Comparison of ENCODE assay signal across 9 cellular contexts in the genomic region with DNA sequence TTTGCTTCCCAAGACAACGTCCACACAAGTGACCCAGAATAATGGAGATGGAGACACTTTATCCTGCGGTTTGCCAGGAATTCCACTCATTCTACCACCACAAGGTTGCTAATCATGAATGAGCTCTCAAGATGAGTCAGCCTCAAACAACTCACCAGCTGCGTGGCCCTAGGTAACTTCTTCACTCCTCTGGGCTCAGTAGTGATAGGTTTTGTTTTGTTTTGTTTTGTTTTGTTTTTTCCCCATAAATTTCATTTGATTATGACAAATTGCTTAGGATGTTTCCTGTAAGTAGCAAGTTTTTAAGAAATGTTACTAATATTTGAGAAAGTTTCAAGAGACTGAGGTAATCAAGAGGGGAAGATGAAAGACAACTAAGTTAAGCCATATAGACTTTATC.
A peak's percentile ranks its signal among the peaks of the same experiment; 100 is the strongest.
DNase-seq lines count a peak whose midpoint lies in the region; ATAC-seq and TF ChIP-seq lines count a peak whose summit lies in the region.
"Had no signal": no experiment of that assay in that cellular context is flagged by ENCODE, and none has a peak within 500 bp of the region (broad histone marks: within the 10 kb centered on the region; RNA-seq: fewer than 3 reads in every experiment).

No MANE protein-coding gene starts in this region.

- H3K27me3 Mint-ChIP-seq in CD8-positive, alpha-beta T cell (ENCODE audit: low read depth), result no peaks in the 10 kb centered on the region

- peaks cover 12% of the 10 kb centered on the region for H3K9me3 ChIP-seq in left ventricle myocardium inferior (replicated peaks)
- no peaks in the 10 kb centered on the region for H3K9me3 ChIP-seq in fibroblast of lung (ENCODE audit: control insufficient read depth, insufficient read depth, low read depth, low read length)
- H3K9me3 ChIP-seq in CD8-positive, alpha-beta T cell (ENCODE audit: low read length), result no peaks in the 10 kb centered on the region

- peak; percentile 33 to 87 for ATAC-seq in left cardiac atrium
- ATAC-seq in stimulated activated naive CD8-positive, alpha-beta T cell treated with anti-CD3 and anti-CD28 coated beads, Interleukin-15, Interleukin-2, amounts not matched to agents 100 U/mL and 50 U/mL, for 24 hours, result no peak
- ATAC-seq in CD8-positive, alpha-beta T cell, result no peak

- H3K4me3 ChIP-seq in left ventricle myocardium inferior, result no peak overlapping the region
- no peak overlapping the region for H3K4me3 ChIP-seq in fibroblast of lung (replicated peaks in 1 of 4; ENCODE audit: control extremely low read depth in 1 of 4, insufficient read depth in 1 of 4, low read depth in 3 of 4, low read length in 4 of 4)
- H3K4me3 ChIP-seq in CD8-positive, alpha-beta T cell (ENCODE audit: low read depth, low read length), result no peak overlapping the region
- H3K4me3 ChIP-seq: esophagus squamous epithelium had no signal

- no peaks in the 10 kb centered on the region for H3K36me3 Mint-ChIP-seq in CD8-positive, alpha-beta T cell

- H3K4me1 Mint-ChIP-seq in CD8-positive, alpha-beta T cell (ENCODE audit: low read depth), result no peaks in the 10 kb centered on the region

- intact Hi-C loops in left cardiac atrium (cut with DNase I), result no loop called here
- intact Hi-C loops in left ventricle myocardium inferior (cut with micrococcal nuclease), result loop anchor here (10.0 kb wide), 1 partner anchor 96 kb away; no protein-coding TSS in a partner anchor
- intact Hi-C loops in posterior cingulate gyrus (cut with DNase I), result loop anchor here (5.0 kb wide), 1 partner anchor 109 kb away; no protein-coding TSS in a partner anchor
- intact Hi-C loops in CD8-positive, alpha-beta T cell (cut with DNase I, micrococcal nuclease), result loop anchor here in 1 of 2 experiments (10.0 kb wide), 1 partner anchor 106 kb away; no protein-coding TSS in a partner anchor

- H3K36me3 ChIP-seq in left ventricle myocardium inferior (no peaks in the 10 kb centered on the region), fibroblast of lung (ENCODE audit: control insufficient read depth, insufficient read depth, low read length) (no peaks in the 10 kb centered on the region)
- H3K36me3 ChIP-seq in CD8-positive, alpha-beta T cell (ENCODE audit: insufficient read depth, low read length), result no peaks in the 10 kb centered on the region
- H3K36me3 ChIP-seq: esophagus squamous epithelium had no signal

- no peak overlapping the region for H3K4me3 Mint-ChIP-seq in CD8-positive, alpha-beta T cell

- TF ChIP-seq CTCF in left ventricle myocardium inferior (IDR thresholded peaks at IDR 0.05; ENCODE audit: borderline replicate concordance), result no peak
- TF ChIP-seq CTCF in fibroblast of lung (conservative IDR thresholded peaks at IDR 0.05 in 1 of 2, IDR thresholded peaks at IDR 0.05 in 1 of 2; ENCODE audit: low read depth in 1 of 2, low read length in 2 of 2), result no peak
- TF ChIP-seq CTCF in CD8-positive, alpha-beta T cell (IDR thresholded peaks at IDR 0.05), result no peak

- peaks cover 2% of the 10 kb centered on the region for H3K9me3 Mint-ChIP-seq in CD8-positive, alpha-beta T cell

- DNase-seq in left cardiac atrium (no peak), left ventricle myocardium inferior (no peak), NCI-H2107 treated with DMSO at 0.1 percent for 48 hours (lab: John Stamatoyannopoulos, UW; ENCODE audit: unreplicated experiment) (peak; percentile 29), fibroblast of lung (ENCODE audit: low read depth in 2 of 2) (peak; percentile 79 to 99), posterior cingulate gyrus (no peak)
- no peak for DNase-seq in stimulated activated naive CD8-positive, alpha-beta T cell treated with anti-CD3 and anti-CD28 coated beads, Interleukin-15, Interleukin-2, amounts not matched to agents 100 U/mL and 50 U/mL, for 24 hours
- no peak for DNase-seq in stimulated activated CD4-positive, alpha-beta T cell treated with anti-CD3 and anti-CD28 coated beads, Interleukin-4, amount 100 ng/mL, for 1 hour
- DNase-seq in CD8-positive, alpha-beta T cell, result no peak
- DNase-seq: esophagus squamous epithelium had no signal

- H3K4me1 ChIP-seq in left ventricle myocardium inferior (peaks cover 28% of the 10 kb centered on the region), fibroblast of lung (ENCODE audit: control insufficient read depth, extremely low read depth, insufficient read depth, low read length) (peaks cover 12% of the 10 kb centered on the region)
- H3K4me1 ChIP-seq in CD8-positive, alpha-beta T cell (ENCODE audit: insufficient read depth, low read length), result no peaks in the 10 kb centered on the region

- H2AFZ ChIP-seq in fibroblast of lung (ENCODE audit: low read length), result no peak overlapping the region

- H3K9ac ChIP-seq in fibroblast of lung (ENCODE audit: insufficient read depth, low read length), result no peak overlapping the region

- H3K27me3 ChIP-seq in left ventricle myocardium inferior (ENCODE audit: low read depth) (no peaks in the 10 kb centered on the region), fibroblast of lung (ENCODE audit: control insufficient read depth, insufficient read depth, low read length) (no peaks in the 10 kb centered on the region)
- no peaks in the 10 kb centered on the region for H3K27me3 ChIP-seq in CD8-positive, alpha-beta T cell (ENCODE audit: insufficient read depth, low read length)
- H3K27me3 ChIP-seq: esophagus squamous epithelium had no signal

- POLR2A ChIA-PET in CD8-positive, alpha-beta T cell (lab: Charles Lee), result no interaction called here

- peak overlapping the region; percentile 56 for H3K4me2 ChIP-seq in fibroblast of lung (ENCODE audit: extremely low read depth, insufficient read depth, low read length)

- CTCF ChIA-PET in CD8-positive, alpha-beta T cell (lab: Charles Lee), result no interaction called here

- H4K20me1 ChIP-seq in fibroblast of lung (ENCODE audit: control insufficient read depth, extremely low read depth, insufficient read depth, low read length), result no peaks in the 10 kb centered on the region

- H3K27ac ChIP-seq in left ventricle myocardium inferior (replicated peaks) (no peak overlapping the region), fibroblast of lung (ENCODE audit: insufficient read depth, low read length) (peak overlapping the region; percentile 70)
- no peak overlapping the region for H3K27ac ChIP-seq in CD8-positive, alpha-beta T cell (ENCODE audit: low read depth, low read length)
- H3K27ac ChIP-seq: esophagus squamous epithelium had no signal

- no peak overlapping the region for H3K27ac Mint-ChIP-seq in CD8-positive, alpha-beta T cell

- H3K79me2 ChIP-seq in fibroblast of lung (ENCODE audit: control insufficient read depth, insufficient read depth, low read length), result no peaks in the 10 kb centered on the region

Comparison
In these comparisons a context has a peak if more than half of its experiments do, and no peak if none do; other contexts are left out.
1. intact Hi-C loops: an anchor here in left ventricle myocardium inferior (10.0 kb wide) and posterior cingulate gyrus (5.0 kb wide); none called in left cardiac atrium.
2. ATAC-seq: peak in left cardiac atrium (2 of 2); none in stimulated activated naive CD8-positive, alpha-beta T cell treated with anti-CD3 and anti-CD28 coated beads, Interleukin-15, Interleukin-2, amounts not matched to agents 100 U/mL and 50 U/mL, for 24 hours (single experiment) and CD8-positive, alpha-beta T cell (single experiment).
3. DNase-seq: peak in NCI-H2107 treated with DMSO at 0.1 percent for 48 hours (single experiment) and fibroblast of lung (2 of 2); none in left cardiac atrium (single experiment), left ventricle myocardium inferior (single experiment), posterior cingulate gyrus (0 of 10), stimulated activated naive CD8-positive, alpha-beta T cell treated with anti-CD3 and anti-CD28 coated beads, Interleukin-15, Interleukin-2, amounts not matched to agents 100 U/mL and 50 U/mL, for 24 hours (single experiment), stimulated activated CD4-positive, alpha-beta T cell treated with anti-CD3 and anti-CD28 coated beads, Interleukin-4, amount 100 ng/mL, for 1 hour (single experiment) and CD8-positive, alpha-beta T cell (0 of 7).